38 cellular contexts compared by ENCODE assay signal in the genomic region with DNA sequence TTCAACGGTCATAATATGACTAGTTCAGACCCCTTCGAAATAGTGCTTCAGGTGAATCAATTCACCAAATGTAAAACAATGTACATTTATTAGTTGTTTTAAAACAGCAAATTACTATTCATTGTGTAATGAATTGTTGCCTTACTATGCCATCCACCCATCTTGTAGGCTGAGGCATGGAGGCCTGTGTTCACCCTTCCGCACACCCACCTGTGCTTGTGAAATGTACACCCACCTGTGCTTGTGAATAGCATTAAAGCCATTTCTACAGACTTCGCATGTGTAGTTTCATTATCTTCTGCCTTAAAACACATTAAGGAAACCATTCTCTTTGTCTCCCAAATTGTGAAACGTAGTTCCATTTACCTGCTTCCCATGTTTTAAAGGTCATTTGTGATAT. TPM values are rescaled to one million over a fixed set of nuclear protein-coding genes. Genes with fewer than 3 reads are reported as not detected.
"Had no signal": no experiment of that assay in that cellular context is flagged by ENCODE, and none has a peak within 500 bp of the region (broad histone marks: within the 10 kb centered on the region; RNA-seq: fewer than 3 reads in every experiment).

No MANE protein-coding gene starts in this region.

- H3K9me3 ChIP-seq: adrenal gland, ascending aorta had no signal

- H3K4me1 Mint-ChIP-seq: activated T-helper 17 cell treated with anti-CD3 and anti-CD28 coated beads, Interleukin-2, amount 50 U/mL, for 72 hours; brain; central memory CD8-positive, alpha-beta T cell had no signal

- H3K9me3 Mint-ChIP-seq: activated B cell treated with CpG ODN at 0.5 μM for 24 hours; activated CD4-positive, alpha-beta memory T cell treated with anti-CD3 and anti-CD28 coated beads for 36 hours; activated CD4-positive, alpha-beta T cell treated with anti-CD3 and anti-CD28 coated beads, Interleukin-2, amount 10 ng/mL, durations not matched to agents 24 days and 14 days; activated CD8-positive, alpha-beta T cell treated with anti-CD3 and anti-CD28 coated beads for 36 hours; activated naive CD4-positive, alpha-beta T cell treated with anti-CD3 and anti-CD28 coated beads for 36 hours; activated naive CD4-positive, alpha-beta T cell treated with anti-CD3 and anti-CD28 coated beads, Interleukin-2, amount 50 U/mL, for 72 hours; activated naive CD8-positive, alpha-beta T cell treated with anti-CD3 and anti-CD28 coated beads for 36 hours; activated T-cell treated with anti-CD3 and anti-CD28 coated beads, Interleukin-2, amount 50 U/mL, for 4 hours; activated T-cell treated with anti-CD3 and anti-CD28 coated beads, Interleukin-2, amount 50 U/mL, for 72 hours; activated T-helper 1 cell treated with anti-CD3 and anti-CD28 coated beads, Interleukin-12 subunit alpha, Interleukin-12 subunit beta, Interleukin-2, Interleukin-4 antibody, amounts not matched to agents 30 ng/mL and 10 ng/mL and 1 ng/mL, durations not matched to agents 14 hours and 24 hours and 36 hours; activated T-helper 17 cell treated with anti-CD3 and anti-CD28 coated beads, Interleukin-2, amount 50 U/mL, for 72 hours; central memory CD8-positive, alpha-beta T cell; T-helper 1 cell treated with Interleukin-12 subunit alpha and Interleukin-12 subunit beta and Interleukin-4 antibody, amounts not matched to agents 30 μg/mL and 1 μg/mL, for 36 hours; T-helper 2 cell treated with Interferon-gamma antibody and Interleukin-4, amounts not matched to agents 5 μg/mL and 100 μg/mL, for 36 hours had no signal

- H3K36me3 Mint-ChIP-seq: activated CD4-positive, alpha-beta memory T cell treated with anti-CD3 and anti-CD28 coated beads for 36 hours; activated naive CD8-positive, alpha-beta T cell treated with anti-CD3 and anti-CD28 coated beads for 36 hours; brain had no signal

- H3K27ac Mint-ChIP-seq: activated B cell treated with CpG ODN at 0.5 μM for 24 hours; activated CD4-positive, alpha-beta memory T cell treated with anti-CD3 and anti-CD28 coated beads for 36 hours; activated CD4-positive, alpha-beta T cell treated with anti-CD3 and anti-CD28 coated beads, Interleukin-2, amount 10 ng/mL, durations not matched to agents 24 days and 14 days; activated CD8-positive, alpha-beta T cell treated with anti-CD3 and anti-CD28 coated beads for 36 hours; activated naive CD4-positive, alpha-beta T cell treated with anti-CD3 and anti-CD28 coated beads for 36 hours; activated naive CD4-positive, alpha-beta T cell treated with anti-CD3 and anti-CD28 coated beads, Interleukin-2, amount 50 U/mL, for 72 hours; activated naive CD8-positive, alpha-beta T cell treated with anti-CD3 and anti-CD28 coated beads for 36 hours; activated T-cell treated with anti-CD3 and anti-CD28 coated beads, Interleukin-2, amount 50 U/mL, for 72 hours; activated T-helper 1 cell treated with anti-CD3 and anti-CD28 coated beads, Interleukin-12 subunit alpha, Interleukin-12 subunit beta, Interleukin-2, Interleukin-4 antibody, amounts not matched to agents 30 ng/mL and 10 ng/mL and 1 ng/mL, durations not matched to agents 14 hours and 24 hours and 36 hours; activated T-helper 17 cell treated with anti-CD3 and anti-CD28 coated beads, Interleukin-2, amount 50 U/mL, for 72 hours; brain; T-helper 1 cell treated with Interleukin-12 subunit alpha and Interleukin-12 subunit beta and Interleukin-4 antibody, amounts not matched to agents 30 μg/mL and 1 μg/mL, for 36 hours; T-helper 2 cell treated with Interferon-gamma antibody and Interleukin-4, amounts not matched to agents 5 μg/mL and 100 μg/mL, for 36 hours had no signal

- H3K36me3 ChIP-seq: adrenal gland, ascending aorta, cardiac muscle cell had no signal

- DNase-seq: activated B cell treated with CpG ODN at 0.5 μM for 24 hours; activated CD4-positive, alpha-beta memory T cell treated with anti-CD3 and anti-CD28 coated beads for 36 hours; activated CD4-positive, alpha-beta T cell treated with anti-CD3 and anti-CD28 coated beads for 4 hours; activated CD4-positive, alpha-beta T cell treated with anti-CD3 and anti-CD28 coated beads, Interleukin-2, amount 10 ng/mL, durations not matched to agents 24 days and 14 days; activated CD4-positive, alpha-beta T cell treated with anti-CD3 and anti-CD28 coated beads, Interleukin-2, amount 50 U/mL, for 1 hour; activated CD4-positive, alpha-beta T cell treated with anti-CD3 and anti-CD28 coated beads, Interleukin-2, amount 50 U/mL, for 4 hours; activated CD4-positive, CD25-positive, alpha-beta regulatory T cell treated with anti-CD3 and anti-CD28 coated beads, Interleukin-2, amount 50 U/mL, for 72 hours; activated CD8-positive, alpha-beta T cell treated with anti-CD3 and anti-CD28 coated beads for 36 hours; activated effector memory CD4-positive, alpha-beta T cell treated with anti-CD3 and anti-CD28 coated beads, Interleukin-2, amount 50 U/mL, for 16 hours; activated gamma-delta T cell treated with Interleukin-2 at 50 U/mL for 16 hours; activated naive CD4-positive, alpha-beta T cell; activated naive CD4-positive, alpha-beta T cell treated with anti-CD3 and anti-CD28 coated beads for 36 hours; activated naive CD4-positive, alpha-beta T cell treated with anti-CD3 and anti-CD28 coated beads, Interleukin-2, amount 50 U/mL, for 16 hours; activated naive CD8-positive, alpha-beta T cell treated with anti-CD3 and anti-CD28 coated beads for 36 hours; activated T-cell treated with anti-CD3 and anti-CD28 coated beads for 4 hours; activated T-cell treated with anti-CD3 and anti-CD28 coated beads, Interleukin-2, amount 50 U/mL, for 1 hour; activated T-cell treated with anti-CD3 and anti-CD28 coated beads, Interleukin-2, amount 50 U/mL, for 4 hours; activated T-cell treated with anti-CD3 and anti-CD28 coated beads, Interleukin-2, amount 50 U/mL, for 72 hours; adrenal gland; amniotic stem cell; anterior cingulate cortex; cerebellar nuclear complex; SW 1271; T-helper 1 cell; T-helper 2 cell; T-helper 9 cell had no signal

- H3K4me3 ChIP-seq: adrenal gland, ascending aorta, cardiac muscle cell had no signal

- H3K27ac ChIP-seq: adrenal gland, ascending aorta, cardiac muscle cell, VCaP had no signal

- H3K4me1 ChIP-seq: adrenal gland, ascending aorta had no signal

- H3K27me3 ChIP-seq: adrenal gland, ascending aorta had no signal

- ATAC-seq: activated CD8-positive, alpha-beta T cell treated with anti-CD3 and anti-CD28 coated beads for 36 hours; activated T-cell treated with anti-CD3 and anti-CD28 coated beads, Interleukin-2, amount 50 U/mL, for 4 hours had no signal

- H3K4me3 Mint-ChIP-seq: activated B cell treated with CpG ODN at 0.5 μM for 24 hours; activated CD4-positive, alpha-beta memory T cell treated with anti-CD3 and anti-CD28 coated beads for 36 hours; activated CD4-positive, alpha-beta T cell treated with anti-CD3 and anti-CD28 coated beads, Interleukin-2, amount 10 ng/mL, durations not matched to agents 24 days and 14 days; activated CD8-positive, alpha-beta T cell treated with anti-CD3 and anti-CD28 coated beads for 36 hours; activated naive CD4-positive, alpha-beta T cell treated with anti-CD3 and anti-CD28 coated beads for 36 hours; activated naive CD8-positive, alpha-beta T cell treated with anti-CD3 and anti-CD28 coated beads for 36 hours; activated T-cell treated with anti-CD3 and anti-CD28 coated beads, Interleukin-2, amount 50 U/mL, for 4 hours; activated T-cell treated with anti-CD3 and anti-CD28 coated beads, Interleukin-2, amount 50 U/mL, for 72 hours; activated T-helper 1 cell treated with anti-CD3 and anti-CD28 coated beads, Interleukin-12 subunit alpha, Interleukin-12 subunit beta, Interleukin-2, Interleukin-4 antibody, amounts not matched to agents 30 ng/mL and 10 ng/mL and 1 ng/mL, durations not matched to agents 14 hours and 24 hours and 36 hours; activated T-helper 17 cell treated with anti-CD3 and anti-CD28 coated beads, Interleukin-2, amount 50 U/mL, for 72 hours; brain; central memory CD8-positive, alpha-beta T cell; T-helper 1 cell treated with Interleukin-12 subunit alpha and Interleukin-12 subunit beta and Interleukin-4 antibody, amounts not matched to agents 30 μg/mL and 1 μg/mL, for 36 hours; T-helper 2 cell treated with Interferon-gamma antibody and Interleukin-4, amounts not matched to agents 5 μg/mL and 100 μg/mL, for 36 hours had no signal

RNA-seq across cellular contexts. Expression of gene CLRN3, which starts 16.8 kb away (rescaled TPM):
- total RNA-seq: activated B cell treated with CpG ODN at 0.5 μM for 24 hours; activated CD4-positive, alpha-beta memory T cell treated with anti-CD3 and anti-CD28 coated beads for 36 hours; activated CD4-positive, alpha-beta T cell treated with anti-CD3 and anti-CD28 coated beads, Interleukin-2, amount 10 ng/mL, durations not matched to agents 24 days and 14 days; activated CD8-positive, alpha-beta memory T cell treated with anti-CD3 and anti-CD28 coated beads for 36 hours; activated CD8-positive, alpha-beta T cell treated with anti-CD3 and anti-CD28 coated beads for 36 hours; activated naive CD4-positive, alpha-beta T cell treated with anti-CD3 and anti-CD28 coated beads for 36 hours; activated naive CD4-positive, alpha-beta T cell treated with anti-CD3 and anti-CD28 coated beads, Interleukin-2, amount 50 U/mL, for 72 hours; activated naive CD8-positive, alpha-beta T cell treated with anti-CD3 and anti-CD28 coated beads for 36 hours; activated T-cell treated with anti-CD3 and anti-CD28 coated beads, Interleukin-2, amount 50 U/mL, for 4 hours; activated T-cell treated with anti-CD3 and anti-CD28 coated beads, Interleukin-2, amount 50 U/mL, for 72 hours; activated T-helper 1 cell treated with anti-CD3 and anti-CD28 coated beads, Interleukin-12 subunit alpha, Interleukin-12 subunit beta, Interleukin-2, Interleukin-4 antibody, amounts not matched to agents 30 ng/mL and 10 ng/mL and 1 ng/mL, durations not matched to agents 14 hours and 24 hours and 36 hours; activated T-helper 17 cell treated with anti-CD3 and anti-CD28 coated beads, Interleukin-2, amount 50 U/mL, for 72 hours; ascending aorta; bronchial epithelial cell; cardiac muscle cell had no signal
- polyA plus RNA-seq: adrenal gland, cardiac muscle cell had no signal
